In genomic region chr5:55533806-55534435, GRCh38 we compare ENCODE assay signal across 8 cellular contexts. TPM values are rescaled to one million over a fixed set of nuclear protein-coding genes. Genes with fewer than 3 reads are reported as not detected.
DNase-seq lines count a peak whose midpoint lies in the region; ATAC-seq, FAIRE-seq and TF ChIP-seq lines count a peak whose summit lies in the region.

No MANE protein-coding gene starts in this region.

- H3K4me3 ChIP-seq in endothelial cell of umbilical vein (replicated peaks in 1 of 3; ENCODE audit: insufficient read depth in 1 of 3, low read depth in 1 of 3, low read length in 3 of 3), result peak overlapping the region; percentile 23 to 82 (median 64)
- peak overlapping the region; percentile 81 for H3K4me3 ChIP-seq in mucosa of descending colon

- peak overlapping the region; percentile 93 for H3K4me2 ChIP-seq in endothelial cell of umbilical vein (ENCODE audit: insufficient read depth, low read length)

- POLR2A ChIA-PET in endothelial cell of umbilical vein (lab: Charles Lee), result interaction anchor here (0.9 kb wide), 1 partner anchor 95 kb away, joined by 3 read pairs; no protein-coding TSS in a partner anchor

- H3K9me3 ChIP-seq in endothelial cell of umbilical vein (replicated peaks; ENCODE audit: control insufficient read depth, insufficient read depth, low read length), result no peaks in the 10 kb centered on the region
- no peaks in the 10 kb centered on the region for H3K9me3 ChIP-seq in mucosa of descending colon

- H3K4me1 ChIP-seq in endothelial cell of umbilical vein (ENCODE audit: control insufficient read depth, extremely low read depth, insufficient read depth, low read length), result peaks cover 11% of the 10 kb centered on the region
- H3K4me1 ChIP-seq in mucosa of descending colon (ENCODE audit: low read depth), result peaks cover 13% of the 10 kb centered on the region

- TF ChIP-seq POLR2A in endothelial cell of umbilical vein (IDR thresholded peaks at IDR 0.05; ENCODE audit: low read depth, low read length), result no peak

- FAIRE-seq in endothelial cell of umbilical vein (lab: Jason Lieb, UNC), result no peak

- H4K20me1 ChIP-seq in endothelial cell of umbilical vein (replicated peaks; ENCODE audit: control insufficient read depth, extremely low read depth, insufficient read depth, low read length), result no peaks in the 10 kb centered on the region

- peak; percentile 46 for ATAC-seq in GM21360 (IDR thresholded peaks at IDR 0.05; ENCODE audit: unreplicated experiment)
- peak; percentile 26 for ATAC-seq in HG03558 (IDR thresholded peaks at IDR 0.05; ENCODE audit: extremely low read depth, unreplicated experiment)
- ATAC-seq in mucosa of descending colon, result peak; percentile 65

- intact Hi-C loops in endothelial cell of umbilical vein (cut with micrococcal nuclease), result loop anchor here (2.0 to 10.0 kb wide), 4 partner anchors 67 to 391 kb away; partner anchors contain the start of gene CCNO
- intact Hi-C loops in mucosa of descending colon (cut with DNase I, micrococcal nuclease), result loop anchor here (10.0 kb wide), 2 partner anchors 71 to 99 kb away; no protein-coding TSS in a partner anchor

- peaks cover 6% of the 10 kb centered on the region for H3K79me2 ChIP-seq in endothelial cell of umbilical vein (ENCODE audit: control insufficient read depth, insufficient read depth, low read length)

- TSS peak; percentile 34 for BruUV-seq in endothelial cell of umbilical vein (replicated peaks; lab: Mats Ljungman, UMichigan)

- peak overlapping the region; percentile 73 for H3K9ac ChIP-seq in endothelial cell of umbilical vein (replicated peaks; ENCODE audit: extremely low read depth, insufficient read depth, low read length)

- dilution Hi-C loops in endothelial cell of umbilical vein (cut with MboI; ENCODE audit: extremely low pct_ligation_motif_present, low sequenced_read_pairs), result no loop called here

- H3K9me1 ChIP-seq in endothelial cell of umbilical vein (replicated peaks; ENCODE audit: control insufficient read depth, extremely low read depth, insufficient read depth, low read length), result no peaks in the 10 kb centered on the region

- H3K36me3 ChIP-seq in endothelial cell of umbilical vein (ENCODE audit: control insufficient read depth in 2 of 2, extremely low read depth in 1 of 2, insufficient read depth in 2 of 2, low read length in 2 of 2), result no peaks in the 10 kb centered on the region
- H3K36me3 ChIP-seq in mucosa of descending colon (ENCODE audit: low read depth), result no peaks in the 10 kb centered on the region

- CTCF ChIA-PET in endothelial cell of umbilical vein (lab: Charles Lee), result interaction anchor here (1.3 to 1.6 kb wide), 3 partner anchors 14 to 158 kb away, joined by 3 to 6 read pairs (median 4); no protein-coding TSS in a partner anchor

- no peak overlapping the region for H3K27ac ChIP-seq in endothelial cell of umbilical vein (ENCODE audit: insufficient read depth, low read depth, low read length)

- DNase-seq in ELR (ENCODE audit: low read depth) (peak; percentile 69), SK-N-DZ (ENCODE audit: low spot score) (peak; percentile 77), endothelial cell of umbilical vein (ENCODE audit: low read depth, low spot score) (peak; percentile 75), mucosa of descending colon (peak in 1 of 3 donors; percentile 54), NOMO-1 treated with DMSO at 0.1 percent for 48 hours (lab: John Stamatoyannopoulos, UW; ENCODE audit: unreplicated experiment) (no peak)
- no peak for DNase-seq in effector CD4-positive, alpha-beta T cell

- TF ChIP-seq CTCF in endothelial cell of umbilical vein (IDR thresholded peaks at IDR 0.05; ENCODE audit: extremely low read depth in 1 of 2, insufficient read depth in 1 of 2, low read depth in 1 of 2, low read length in 2 of 2), result no peak
- no peak for TF ChIP-seq CTCF in mucosa of descending colon (IDR thresholded peaks at IDR 0.05)

- peak overlapping the region; percentile 85 for H2AFZ ChIP-seq in endothelial cell of umbilical vein (ENCODE audit: low read depth, low read length)

- H3K27me3 ChIP-seq in endothelial cell of umbilical vein (ENCODE audit: control insufficient read depth in 2 of 2, insufficient read depth in 2 of 2, low read length in 2 of 2), result no peaks in the 10 kb centered on the region

TF ChIP-seq in endothelial cell of umbilical vein, 7 proteins besides CTCF, POLR2A, EP300 and RAD21:
- TF ChIP-seq MAX (IDR thresholded peaks at IDR 0.05; ENCODE audit: insufficient read depth, insufficient read length) (no peak), GATA2 (IDR thresholded peaks at IDR 0.05; ENCODE audit: insufficient read depth, insufficient read length, low read depth, low read length) (no peak), POLR2AphosphoS5 (IDR thresholded peaks at IDR 0.05; ENCODE audit: insufficient read depth, low read depth, low read length) (no peak), FOS (IDR thresholded peaks at IDR 0.05; ENCODE audit: borderline replicate concordance, insufficient read depth, low read length) (no peak), JUN (IDR thresholded peaks at IDR 0.05; ENCODE audit: borderline replicate concordance, insufficient read depth, insufficient read length, low read depth) (no peak), MYC (IDR thresholded peaks at IDR 0.05; ENCODE audit: low read depth, low read length) (no peak), EZH2 (IDR thresholded peaks at IDR 0.05; ENCODE audit: borderline replicate concordance, low read depth, low read length, severe bottlenecking) (no peak)

RNA-seq across cellular contexts. Expression of gene PLPP1, which starts 0.8 kb away (rescaled TPM):
- 10.9 and 15.5 TPM in 2 replicates for polyA plus RNA-seq in SK-N-DZ (2014; cell fraction: cytosol; rRNA removed)
- 15.5 and 20.6 TPM in 2 replicates for polyA plus RNA-seq in SK-N-DZ (2014; cell fraction: nucleus; rRNA removed)
- total RNA-seq in endothelial cell of umbilical vein (14.3 and 14.6 TPM in 2 replicates), mucosa of descending colon (100 to 1,000 TPM in 2 of 3 donors, 10 to 100 TPM in 1; 88.8 to 132 (median 122) TPM)
- polyA plus RNA-seq in endothelial cell of umbilical vein, result 22.1 and 25.9 TPM in 2 replicates
- 19.4 and 21.3 TPM in 2 replicates for polyA plus RNA-seq in endothelial cell of umbilical vein (2011; cell fraction: cytosol; rRNA removed)
- 12.2 and 13.4 TPM in 2 replicates for polyA plus RNA-seq in endothelial cell of umbilical vein (2011; cell fraction: nucleus; rRNA removed)
- polyA plus RNA-seq in endothelial cell of umbilical vein (2012), result 12.3 and 17.6 TPM in 2 replicates
- 14.9 and 18.9 TPM in 2 replicates for polyA minus RNA-seq in endothelial cell of umbilical vein
- 9.2 TPM for polyA minus RNA-seq in endothelial cell of umbilical vein (2011; cell fraction: cytosol; rRNA and poly(A)+ RNA removed)
- 12.6 and 13.6 TPM in 2 replicates for polyA minus RNA-seq in endothelial cell of umbilical vein (2011; cell fraction: nucleus; rRNA and poly(A)+ RNA removed)

Comparison
In these comparisons a context has a peak if more than half of its experiments do, and no peak if none do; other contexts are left out.
1. DNase-seq: peak in ELR (single experiment), SK-N-DZ (single experiment) and endothelial cell of umbilical vein (single experiment); none in NOMO-1 treated with DMSO at 0.1 percent for 48 hours (single experiment) and effector CD4-positive, alpha-beta T cell (single experiment).
2. Peak in every context shown above with its lines, with median percentiles within 50 percentile points of each other: ATAC-seq.